Comparison of ENCODE assay signal across 24 cellular contexts in the genomic region with DNA sequence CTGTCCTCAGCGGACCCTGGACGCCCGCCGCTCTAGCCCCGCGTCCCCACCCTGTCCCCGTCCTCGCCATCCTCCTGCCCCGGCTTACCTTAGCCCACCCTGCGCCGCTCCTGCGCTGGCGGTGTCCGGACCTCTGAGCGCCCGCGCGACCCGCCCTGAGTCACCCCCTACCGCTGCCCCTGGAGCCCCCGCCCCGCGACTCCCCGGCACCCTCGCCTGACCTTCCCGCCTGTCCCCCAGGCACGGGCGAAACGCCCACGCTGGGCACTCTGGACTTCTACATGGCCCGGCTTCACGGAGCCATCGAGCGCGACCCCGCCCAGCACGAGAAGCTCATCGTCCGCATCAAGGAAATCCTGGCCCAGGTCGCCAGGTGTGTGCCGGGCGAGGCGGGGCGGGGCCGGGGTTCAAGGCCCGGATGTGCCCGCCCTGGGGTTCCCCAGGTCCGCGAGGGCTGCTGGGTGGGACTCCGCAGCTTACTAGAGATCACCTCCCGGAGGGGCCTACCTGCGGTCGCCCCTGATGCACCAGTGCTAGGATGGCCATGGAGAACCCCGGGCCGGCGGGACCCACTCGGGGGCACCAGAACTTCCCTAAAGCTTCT. TPM values are rescaled to one million over a fixed set of nuclear protein-coding genes. Genes with fewer than 3 reads are reported as not detected.
DNase-seq lines count a peak whose midpoint lies in the region; ATAC-seq and TF ChIP-seq lines count a peak whose summit lies in the region.
"Had no signal": no experiment of that assay in that cellular context is flagged by ENCODE, and none has a peak within 500 bp of the region (broad histone marks: within the 10 kb centered on the region; RNA-seq: fewer than 3 reads in every experiment).

No MANE protein-coding gene starts in this region.

- BruUV-seq in PC-9 (replicated peaks; lab: Mats Ljungman, UMichigan): no TSS peak

- POLR2A ChIA-PET in PC-9 (lab: Charles Lee; ENCODE audit: unreplicated experiment): interaction anchor here (0.6 kb wide), 1 partner anchor 30 kb away, joined by 13 read pairs; no protein-coding TSS in a partner anchor
- POLR2A ChIA-PET in CD4-positive, alpha-beta T cell (lab: Charles Lee): no interaction called here

- peaks cover 11% of the 10 kb centered on the region; the same call in 1 of the 2 replicates for H3F3A ChIP-seq in PC-9 (ENCODE audit: insufficient read depth, low read depth)

- intact Hi-C loops in PC-9 (cut with micrococcal nuclease; ENCODE audit: unreplicated experiment): no loop called here
- intact Hi-C loops in CD4-positive, alpha-beta T cell (cut with DNase I, micrococcal nuclease): no loop called here

- no peaks in the 10 kb centered on the region for H3K27me3 ChIP-seq in PC-9 (ENCODE audit: insufficient read depth, low read depth)
- no peaks in the 10 kb centered on the region for H3K27me3 ChIP-seq in CD4-positive, alpha-beta T cell (ENCODE audit: control insufficient read depth, insufficient read depth, low read length)
- H3K27me3 ChIP-seq: BE2C had no signal

- peaks cover 17% of the 10 kb centered on the region for H3K4me1 Mint-ChIP-seq in stimulated activated naive CD8-positive, alpha-beta T cell treated with anti-CD3 and anti-CD28 coated beads, Interleukin-15, amount 100 ng/mL, for 72 hours
- peaks cover 2% of the 10 kb centered on the region for H3K4me1 Mint-ChIP-seq in memory B cell
- H3K4me1 Mint-ChIP-seq in CD4-positive, alpha-beta T cell (ENCODE audit: low read depth): peaks cover 4% of the 10 kb centered on the region

- DNase-seq in stimulated activated naive CD8-positive, alpha-beta T cell treated with anti-CD3 and anti-CD28 coated beads, Interleukin-15, amount 100 ng/mL, for 72 hours: no peak
- DNase-seq in stimulated activated naive CD8-positive, alpha-beta T cell treated with anti-CD3 and anti-CD28 coated beads, Interleukin-15, Interleukin-2, amounts not matched to agents 100 U/mL and 50 U/mL, for 24 hours: no peak
- no peak for DNase-seq in memory B cell (ENCODE audit: low spot score in 2 of 2)
- no peak for DNase-seq in PC-9
- no peak for DNase-seq in SHP77 treated with DMSO at 0.1 percent for 48 hours (lab: John Stamatoyannopoulos, UW)
- DNase-seq in CD4-positive, alpha-beta T cell: no peak
- DNase-seq: activated CD8-positive, alpha-beta T cell treated with anti-CD3 and anti-CD28 coated beads, Interleukin-2, amount 10 ng/mL, durations not matched to agents 7 days and 5 days; activated naive CD4-positive, alpha-beta T cell treated with Interleukin-2 at 50 U/mL for 16 hours; activated T-cell treated with anti-CD3 and anti-CD28 coated beads, Interleukin-2, amount 50 U/mL, for 24 hours; BE2C; left ventricle myocardium superior; NCI-H1092; NCI-H2029; NCI-H226; NCI-H82; PC-3; stimulated activated CD4-positive, alpha-beta T cell treated with anti-CD3 and anti-CD28 coated beads, Interleukin-12 subunit alpha, Interleukin-12 subunit beta, amount 100 ng/mL, for 4 hours; T1000 had no signal

- no peaks in the 10 kb centered on the region for H3K9me3 Mint-ChIP-seq in stimulated activated naive CD8-positive, alpha-beta T cell treated with anti-CD3 and anti-CD28 coated beads, Interleukin-15, amount 100 ng/mL, for 72 hours
- no peaks in the 10 kb centered on the region for H3K9me3 Mint-ChIP-seq in memory B cell
- H3K9me3 Mint-ChIP-seq in CD4-positive, alpha-beta T cell: no peaks in the 10 kb centered on the region
- H3K9me3 Mint-ChIP-seq: activated T-cell treated with anti-CD3 and anti-CD28 coated beads, Interleukin-2, amount 50 U/mL, for 24 hours had no signal

- CTCF ChIA-PET in PC-9 (lab: Charles Lee): no interaction called here
- CTCF ChIA-PET in CD4-positive, alpha-beta T cell (lab: Charles Lee): no interaction called here

- no peaks in the 10 kb centered on the region for H3K27me3 Mint-ChIP-seq in stimulated activated naive CD8-positive, alpha-beta T cell treated with anti-CD3 and anti-CD28 coated beads, Interleukin-15, amount 100 ng/mL, for 72 hours
- H3K27me3 Mint-ChIP-seq in memory B cell: no peaks in the 10 kb centered on the region
- H3K27me3 Mint-ChIP-seq in CD4-positive, alpha-beta T cell: no peaks in the 10 kb centered on the region
- H3K27me3 Mint-ChIP-seq: activated T-cell treated with anti-CD3 and anti-CD28 coated beads, Interleukin-2, amount 50 U/mL, for 24 hours had no signal

- peak; percentile 6 for ATAC-seq in stimulated activated naive CD8-positive, alpha-beta T cell treated with anti-CD3 and anti-CD28 coated beads, Interleukin-15, amount 100 ng/mL, for 72 hours
- no peak for ATAC-seq in stimulated activated naive CD8-positive, alpha-beta T cell treated with anti-CD3 and anti-CD28 coated beads, Interleukin-15, Interleukin-2, amounts not matched to agents 100 U/mL and 50 U/mL, for 24 hours
- peak; percentile 7 for ATAC-seq in esophagus mucosa
- ATAC-seq in memory B cell (ENCODE audit: low read depth): no peak
- ATAC-seq in CD4-positive, alpha-beta T cell (ENCODE audit: poor library complexity): no peak
- no peak for ATAC-seq in HG03045 (IDR thresholded peaks at IDR 0.05; ENCODE audit: unreplicated experiment)
- ATAC-seq: A549; activated CD8-positive, alpha-beta T cell treated with anti-CD3 and anti-CD28 coated beads, Interleukin-2, amount 10 ng/mL, durations not matched to agents 7 days and 5 days; left ventricle myocardium superior; PC-3 had no signal

- peaks cover 10% of the 10 kb centered on the region for H4K20me1 ChIP-seq in PC-9 (ENCODE audit: insufficient read depth)

- H3K9me3 ChIP-seq in PC-9 (ENCODE audit: insufficient read depth, low read depth): no peaks in the 10 kb centered on the region
- no peaks in the 10 kb centered on the region for H3K9me3 ChIP-seq in CD4-positive, alpha-beta T cell (ENCODE audit: control insufficient read depth, low read length)
- H3K9me3 ChIP-seq: A549, BE2C had no signal

- H3K4me1 ChIP-seq in PC-9 (replicated peaks; ENCODE audit: insufficient read depth): no peaks in the 10 kb centered on the region
- H3K4me1 ChIP-seq: A549 had no signal

- H3K4me2 ChIP-seq in PC-9: no peak overlapping the region
- H3K4me2 ChIP-seq: A549 had no signal

- H2AFZ ChIP-seq in PC-9: no peak overlapping the region

- H3K27ac ChIP-seq in PC-9: no peak overlapping the region
- no peak overlapping the region for H3K27ac ChIP-seq in CD4-positive, alpha-beta T cell (ENCODE audit: low read depth, low read length)
- H3K27ac ChIP-seq: A549, SK-N-MC had no signal

- H3K36me3 Mint-ChIP-seq in memory B cell: peaks cover 8% of the 10 kb centered on the region
- peaks cover 12% of the 10 kb centered on the region for H3K36me3 Mint-ChIP-seq in CD4-positive, alpha-beta T cell (ENCODE audit: low read depth)

- H3K79me2 ChIP-seq in PC-9 (ENCODE audit: low read depth): peaks cover 6% of the 10 kb centered on the region

- no peaks in the 10 kb centered on the region for H3K9me2 ChIP-seq in PC-9 (ENCODE audit: insufficient read depth)

- H3K4me3 ChIP-seq in PC-9: no peak overlapping the region
- H3K4me3 ChIP-seq: A549, SK-N-MC had no signal

- H3K36me3 ChIP-seq in PC-9 (ENCODE audit: low read depth): no peaks in the 10 kb centered on the region

- no peak overlapping the region for H3K27ac Mint-ChIP-seq in stimulated activated naive CD8-positive, alpha-beta T cell treated with anti-CD3 and anti-CD28 coated beads, Interleukin-15, amount 100 ng/mL, for 72 hours
- no peak overlapping the region for H3K27ac Mint-ChIP-seq in memory B cell
- H3K27ac Mint-ChIP-seq in CD4-positive, alpha-beta T cell: no peak overlapping the region
- H3K27ac Mint-ChIP-seq: activated CD8-positive, alpha-beta T cell treated with anti-CD3 and anti-CD28 coated beads, Interleukin-2, amount 10 ng/mL, durations not matched to agents 7 days and 5 days; activated T-cell treated with anti-CD3 and anti-CD28 coated beads, Interleukin-2, amount 50 U/mL, for 24 hours had no signal

- TF ChIP-seq CTCF in PC-9 (conservative IDR thresholded peaks at IDR 0.05): no peak
- TF ChIP-seq CTCF in CD4-positive, alpha-beta T cell (IDR thresholded peaks at IDR 0.05): no peak

- no peak overlapping the region for H3K4me3 Mint-ChIP-seq in stimulated activated naive CD8-positive, alpha-beta T cell treated with anti-CD3 and anti-CD28 coated beads, Interleukin-15, amount 100 ng/mL, for 72 hours
- H3K4me3 Mint-ChIP-seq in memory B cell: peak overlapping the region; percentile 21
- no peak overlapping the region for H3K4me3 Mint-ChIP-seq in CD4-positive, alpha-beta T cell
- H3K4me3 Mint-ChIP-seq: activated CD8-positive, alpha-beta T cell treated with anti-CD3 and anti-CD28 coated beads, Interleukin-2, amount 10 ng/mL, durations not matched to agents 7 days and 5 days; activated T-cell treated with anti-CD3 and anti-CD28 coated beads, Interleukin-2, amount 50 U/mL, for 24 hours had no signal

RNA-seq across cellular contexts. Expression of a gene that starts 5.1 kb away (rescaled TPM):
- total RNA-seq in esophagus mucosa (36.6 TPM), PC-9 (2021) (115 and 136 TPM in 2 replicates)
- 10 to 100 TPM; 34.3 to 36.6 TPM for total RNA-seq in CD4-positive, alpha-beta T cell

RNA-seq across cellular contexts. Expression of a gene that starts 7.4 kb away (rescaled TPM):
- 0.28 TPM for total RNA-seq in esophagus mucosa
- total RNA-seq in PC-9 (2021): 0.13 TPM in 1 of 2 replicates, not detected in the other
- total RNA-seq in CD4-positive, alpha-beta T cell: 1 to 10 TPM; 1.1 TPM

RNA-seq across cellular contexts. Expression of a gene that starts 20.5 kb away (rescaled TPM):
- total RNA-seq in esophagus mucosa (25.7 TPM), PC-9 (2021) (62.0 and 70.0 TPM in 2 replicates)
- total RNA-seq in CD4-positive, alpha-beta T cell: 10 to 100 TPM; 62.5 to 65.0 TPM

RNA-seq across cellular contexts. Expression of a gene that starts 28.8 kb away (rescaled TPM):
- total RNA-seq in esophagus mucosa (0.64 TPM), PC-9 (2021) (0.38 TPM in 1 of 2 replicates, not detected in the other)
- under 1 TPM; 0.47 to 0.75 TPM for total RNA-seq in CD4-positive, alpha-beta T cell

RNA-seq across cellular contexts. Expression of a gene that starts 38.9 kb away (rescaled TPM):
- 0.84 TPM for total RNA-seq in esophagus mucosa
- 4.7 and 4.9 TPM in 2 replicates for total RNA-seq in PC-9 (2021)
- 1 to 10 TPM; 5.7 to 6.0 TPM for total RNA-seq in CD4-positive, alpha-beta T cell
- total RNA-seq: dermis microvascular lymphatic vessel endothelial cell, LHCN-M2, PC-3 had no signal

Comparison
In these comparisons a context has a peak if more than half of its experiments do, and no peak if none do; other contexts are left out.
1. ATAC-seq: peak in stimulated activated naive CD8-positive, alpha-beta T cell treated with anti-CD3 and anti-CD28 coated beads, Interleukin-15, amount 100 ng/mL, for 72 hours (single experiment) and esophagus mucosa (single experiment); none in stimulated activated naive CD8-positive, alpha-beta T cell treated with anti-CD3 and anti-CD28 coated beads, Interleukin-15, Interleukin-2, amounts not matched to agents 100 U/mL and 50 U/mL, for 24 hours (single experiment), memory B cell (single experiment), CD4-positive, alpha-beta T cell (single experiment) and HG03045 (single experiment).